Comparison of ENCODE assay signal across 24 cellular contexts in the genomic region with DNA sequence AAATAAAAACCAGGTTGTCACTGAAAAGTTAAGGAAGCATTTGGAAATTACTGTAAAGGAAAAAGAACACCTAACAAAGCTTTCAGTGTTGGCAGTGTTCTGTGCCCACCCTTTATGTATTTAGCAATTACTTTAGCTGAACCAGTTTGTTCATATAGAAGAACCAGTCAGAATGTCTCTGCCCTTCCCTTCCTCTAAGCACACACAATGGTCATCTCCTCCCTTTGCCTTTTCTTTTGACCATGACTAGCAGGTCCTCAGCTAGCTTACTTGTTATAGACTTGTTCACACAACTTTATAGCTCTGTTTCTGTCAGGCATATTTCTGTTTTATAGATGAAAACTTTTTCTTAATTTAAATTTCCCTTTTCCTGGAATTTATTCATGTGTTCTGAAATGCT. TPM values are rescaled to one million over a fixed set of nuclear protein-coding genes. Genes with fewer than 3 reads are reported as not detected.
DNase-seq lines count a peak whose midpoint lies in the region; ATAC-seq, FAIRE-seq and TF ChIP-seq lines count a peak whose summit lies in the region.
"Had no signal": no experiment of that assay in that cellular context is flagged by ENCODE, and none has a peak within 500 bp of the region (broad histone marks: within the 10 kb centered on the region; RNA-seq: fewer than 3 reads in every experiment).

No MANE protein-coding gene starts in this region.

- H3K9me3 ChIP-seq in A549 = no peaks in the 10 kb centered on the region
- no peaks in the 10 kb centered on the region for H3K9me3 ChIP-seq in CD8-positive, alpha-beta T cell (ENCODE audit: low read length)
- no peaks in the 10 kb centered on the region for H3K9me3 ChIP-seq in SU-DHL-6 (ENCODE audit: insufficient read depth, low read length)
- H3K9me3 ChIP-seq in gastroesophageal sphincter = no peaks in the 10 kb centered on the region
- H3K9me3 ChIP-seq: adrenal gland, gastrocnemius medialis had no signal

- H3K27ac Mint-ChIP-seq in CD8-positive, alpha-beta T cell = peak overlapping the region; percentile 66
- H3K27ac Mint-ChIP-seq: activated CD4-positive, alpha-beta T cell treated with anti-CD3 and anti-CD28 coated beads, Interleukin-2, amount 10 ng/mL, durations not matched to agents 7 days and 5 days; nephron; progenitor cell of endocrine pancreas had no signal

- peaks cover 36% of the 10 kb centered on the region for H3K4me1 ChIP-seq in A549
- peaks cover 42% of the 10 kb centered on the region for H3K4me1 ChIP-seq in CD8-positive, alpha-beta T cell (ENCODE audit: insufficient read depth, low read length)
- peaks cover 10 to 47% (median 22%) of the 10 kb centered on the region in 3 donors for H3K4me1 ChIP-seq in gastroesophageal sphincter

- in situ Hi-C loops in ACHN (cut with HindIII; ENCODE audit: low pct_ligation_motif_present, low pct_unique_long_range_greater_than_20kb, low sequenced_read_pairs) = no loop called here

- TF ChIP-seq POLR2A in A549 (IDR thresholded peaks at IDR 0.05; ENCODE audit: low read length) = no peak
- TF ChIP-seq POLR2A in gastroesophageal sphincter (IDR thresholded peaks at IDR 0.05) = no peak

- no peak for DNase-seq in A549 (ENCODE audit: low read depth in 1 of 2, low spot score in 1 of 2)
- no peak for DNase-seq in CD8-positive, alpha-beta T cell
- DNase-seq in ACHN = no peak
- DNase-seq in nucleus accumbens (lab: John Stamatoyannopoulos, UW) = no peak
- DNase-seq in stimulated activated naive CD4-positive, alpha-beta T cell (lab: John Stamatoyannopoulos, UW) = no peak
- no peak for DNase-seq in cortex of kidney (lab: John Stamatoyannopoulos, UW)
- DNase-seq: activated CD4-positive, alpha-beta T cell treated with anti-CD3 and anti-CD28 coated beads, Interleukin-2, amount 10 ng/mL, durations not matched to agents 7 days and 5 days; activated CD8-positive, alpha-beta memory T cell treated with anti-CD3 and anti-CD28 coated beads, Interleukin-2, amount 50 U/mL, for 48 hours; activated gamma-delta T cell; adrenal gland; dorsolateral prefrontal cortex; gastrocnemius medialis; mesendoderm; NCI-H1417; NCI-H2107; NCI-H510A; NK-92 treated with Interleukin-12 subunit alpha and Interleukin-12 subunit beta, amount 100 ng/mL, for 24 hours; Right ventricle myocardium superior; stimulated activated CD4-positive, alpha-beta T cell treated with anti-CD3 and anti-CD28 coated beads, Interleukin-1b, Interleukin-23, amount 100 ng/mL, for 48 hours; stimulated activated naive CD8-positive, alpha-beta T cell treated with anti-CD3 and anti-CD28 coated beads, Interleukin-15, amount 100 ng/mL, for 72 hours had no signal

- TF ChIP-seq EP300 in A549 (IDR thresholded peaks at IDR 0.05) (no peak), gastroesophageal sphincter (IDR thresholded peaks at IDR 0.05) (no peak)

- H3K36me3 ChIP-seq in CD8-positive, alpha-beta T cell (ENCODE audit: insufficient read depth, low read length) = no peaks in the 10 kb centered on the region
- H3K36me3 ChIP-seq in SU-DHL-6 (ENCODE audit: low read length) = no peaks in the 10 kb centered on the region
- H3K36me3 ChIP-seq in gastroesophageal sphincter = no peaks in the 10 kb centered on the region
- H3K36me3 ChIP-seq: adrenal gland, gastrocnemius medialis had no signal

- H4K20me1 ChIP-seq in SU-DHL-6 (ENCODE audit: low read depth, low read length) = peaks cover 10% of the 10 kb centered on the region

- no peaks in the 10 kb centered on the region for H3K9me2 ChIP-seq in SU-DHL-6 (replicated peaks; ENCODE audit: insufficient read depth, low read length)

- TF ChIP-seq RAD21 in A549 (conservative IDR thresholded peaks at IDR 0.05 in 1 of 2, IDR thresholded peaks at IDR 0.05 in 1 of 2) = no peak

- no peak for ATAC-seq in A549
- ATAC-seq in CD8-positive, alpha-beta T cell = no peak
- no peak for ATAC-seq in gastroesophageal sphincter
- ATAC-seq: gastrocnemius medialis had no signal

- no peak overlapping the region for H2AFZ ChIP-seq in SU-DHL-6 (ENCODE audit: low read depth, low read length, severe bottlenecking)

- intact Hi-C loops in CD8-positive, alpha-beta T cell (cut with DNase I, micrococcal nuclease) = no loop called here

- H3K9me3 Mint-ChIP-seq in CD8-positive, alpha-beta T cell = no peaks in the 10 kb centered on the region
- H3K9me3 Mint-ChIP-seq: activated CD4-positive, alpha-beta T cell treated with anti-CD3 and anti-CD28 coated beads, Interleukin-2, amount 10 ng/mL, durations not matched to agents 7 days and 5 days; stimulated activated naive CD8-positive, alpha-beta T cell treated with anti-CD3 and anti-CD28 coated beads, Interleukin-15, amount 100 ng/mL, for 72 hours had no signal

- peak; percentile 32 for FAIRE-seq in A549 (lab: Jason Lieb, UNC)

- H3K27me3 Mint-ChIP-seq in CD8-positive, alpha-beta T cell (ENCODE audit: low read depth) = no peaks in the 10 kb centered on the region
- H3K27me3 Mint-ChIP-seq: activated CD4-positive, alpha-beta T cell treated with anti-CD3 and anti-CD28 coated beads, Interleukin-2, amount 10 ng/mL, durations not matched to agents 7 days and 5 days; progenitor cell of endocrine pancreas; stimulated activated naive CD8-positive, alpha-beta T cell treated with anti-CD3 and anti-CD28 coated beads, Interleukin-15, amount 100 ng/mL, for 72 hours had no signal

- CTCF ChIA-PET in A549 (lab: Yijun Ruan, JAX) = interaction anchor here (0.6 to 1.2 kb wide), 2 partner anchors 143 to 851 kb away, joined by 4 to 6 read pairs; no protein-coding TSS in a partner anchor
- CTCF ChIA-PET in CD8-positive, alpha-beta T cell (lab: Charles Lee) = interaction anchor here (0.5 to 1.8 kb wide), 3 partner anchors 109 to 148 kb away, joined by 3 to 10 read pairs (median 6); no protein-coding TSS in a partner anchor

- H3K4me1 Mint-ChIP-seq in CD8-positive, alpha-beta T cell (ENCODE audit: low read depth) = peaks cover 45% of the 10 kb centered on the region

- H3K4me3 ChIP-seq in A549 (no peak overlapping the region), SU-DHL-6 (ENCODE audit: insufficient read depth, low read length, poor library complexity, severe bottlenecking) (no peak overlapping the region), gastroesophageal sphincter (no peak overlapping the region)
- H3K4me3 ChIP-seq in CD8-positive, alpha-beta T cell (ENCODE audit: low read depth, low read length) = no peak overlapping the region
- H3K4me3 ChIP-seq: adrenal gland, dorsolateral prefrontal cortex, gastrocnemius medialis had no signal

- H3F3A ChIP-seq in SU-DHL-6 (ENCODE audit: insufficient read depth) = peaks cover 43% of the 10 kb centered on the region

- POLR2A ChIA-PET in A549 (lab: Yijun Ruan, JAX) = interaction anchor here (0.5 kb wide), 1 partner anchor 34 kb away, joined by 4 read pairs; no protein-coding TSS in a partner anchor
- POLR2A ChIA-PET in CD8-positive, alpha-beta T cell (lab: Charles Lee) = interaction anchor here (0.7 to 1.0 kb wide), 2 partner anchors 36 to 127 kb away, joined by 3 read pairs; no protein-coding TSS in a partner anchor

- no peak overlapping the region for H3K9ac ChIP-seq in SU-DHL-6 (ENCODE audit: low read length)

- H3K27ac ChIP-seq in A549 (no peak overlapping the region), SU-DHL-6 (ENCODE audit: low read depth, low read length) (peak overlapping the region; percentile 66), gastroesophageal sphincter (peak overlapping the region in 3 of 4 donors; percentile 47 to 54 (median 48))
- H3K27ac ChIP-seq in CD8-positive, alpha-beta T cell (ENCODE audit: low read depth, low read length) = no peak overlapping the region
- H3K27ac ChIP-seq: adrenal gland, dorsolateral prefrontal cortex, gastrocnemius medialis had no signal

- H3K79me2 ChIP-seq in SU-DHL-6 (ENCODE audit: insufficient read depth, low read length) = peaks cover 49% of the 10 kb centered on the region

- H3K36me3 Mint-ChIP-seq in CD8-positive, alpha-beta T cell = no peaks in the 10 kb centered on the region

- no peak for TF ChIP-seq CTCF in A549 (IDR thresholded peaks at IDR 0.05)
- TF ChIP-seq CTCF in CD8-positive, alpha-beta T cell (IDR thresholded peaks at IDR 0.05) = no peak
- no peak for TF ChIP-seq CTCF in SU-DHL-6 (IDR thresholded peaks at IDR 0.05; ENCODE audit: insufficient read depth, low read length, poor library complexity, severe bottlenecking)
- TF ChIP-seq CTCF in gastroesophageal sphincter (IDR thresholded peaks at IDR 0.05) = no peak

- H3K4me3 Mint-ChIP-seq in CD8-positive, alpha-beta T cell = no peak overlapping the region
- H3K4me3 Mint-ChIP-seq: activated CD4-positive, alpha-beta T cell treated with anti-CD3 and anti-CD28 coated beads, Interleukin-2, amount 10 ng/mL, durations not matched to agents 7 days and 5 days; nephron had no signal

- H3K4me2 ChIP-seq in A549 = no peak overlapping the region
- peak overlapping the region; percentile 58 for H3K4me2 ChIP-seq in SU-DHL-6 (ENCODE audit: low read depth, low read length, poor library complexity, severe bottlenecking)

- no peaks in the 10 kb centered on the region for H3K27me3 ChIP-seq in CD8-positive, alpha-beta T cell (ENCODE audit: insufficient read depth, low read length)
- no peaks in the 10 kb centered on the region for H3K27me3 ChIP-seq in SU-DHL-6 (ENCODE audit: low read length)
- no peaks in the 10 kb centered on the region for H3K27me3 ChIP-seq in gastroesophageal sphincter
- H3K27me3 ChIP-seq: adrenal gland, dorsolateral prefrontal cortex, gastrocnemius medialis had no signal

TF ChIP-seq in A549, 52 proteins besides CTCF, POLR2A, EP300 and RAD21 (continues in another document):
- no peak for TF ChIP-seq BHLHE40 (IDR thresholded peaks at IDR 0.05; ENCODE audit: low read depth, low read length)
- TF ChIP-seq NR3C1 (IDR thresholded peaks at IDR 0.05) = no peak
- TF ChIP-seq HDAC2 (IDR thresholded peaks at IDR 0.05) = no peak
- no peak for TF ChIP-seq JUN (IDR thresholded peaks at IDR 0.05)
- no peak for TF ChIP-seq CHD4 (IDR thresholded peaks at IDR 0.05; ENCODE audit: borderline replicate concordance)
- no peak for TF ChIP-seq ZFP36 (IDR thresholded peaks at IDR 0.05; ENCODE audit: borderline replicate concordance, partially characterized antibody)
- TF ChIP-seq, protein P1, sequence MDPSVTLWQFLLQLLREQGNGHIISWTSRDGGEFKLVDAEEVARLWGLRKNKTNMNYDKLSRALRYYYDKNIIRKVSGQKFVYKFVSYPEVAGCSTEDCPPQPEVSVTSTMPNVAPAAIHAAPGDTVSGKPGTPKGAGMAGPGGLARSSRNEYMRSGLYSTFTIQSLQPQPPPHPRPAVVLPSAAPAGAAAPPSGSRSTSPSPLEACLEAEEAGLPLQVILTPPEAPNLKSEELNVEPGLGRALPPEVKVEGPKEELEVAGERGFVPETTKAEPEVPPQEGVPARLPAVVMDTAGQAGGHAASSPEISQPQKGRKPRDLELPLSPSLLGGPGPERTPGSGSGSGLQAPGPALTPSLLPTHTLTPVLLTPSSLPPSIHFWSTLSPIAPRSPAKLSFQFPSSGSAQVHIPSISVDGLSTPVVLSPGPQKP (IDR thresholded peaks at IDR 0.05; ENCODE audit: low read depth, low read length) = no peak

RNA-seq across cellular contexts. Expression of a gene that starts 59.6 kb away (rescaled TPM):
- polyA plus RNA-seq in A549 (2011; rRNA removed) (28.8 and 59.7 TPM in 2 replicates), A549 (2017; fragmentation: RNase III; extraction: RNeasy Plus Mini Kit Qiagen cat#74134 plus additional on column Dnase treatment) (19.9 to 21.5 TPM (median 20.4 TPM) in 3 replicates)
- 11.0 and 12.3 TPM in 2 replicates for polyA plus RNA-seq in A549 (2012; cell fraction: cytosol; rRNA removed)
- 75.3 and 75.7 TPM in 2 replicates for polyA plus RNA-seq in A549 (2012; cell fraction: nucleus; rRNA removed)
- polyA minus RNA-seq in A549 (2011; rRNA and poly(A)+ RNA removed) = 168 and 171 TPM in 2 replicates
- total RNA-seq in CD8-positive, alpha-beta T cell = 100 to 1,000 TPM; 255 to 267 TPM
- total RNA-seq in gastroesophageal sphincter = 100 to 1,000 TPM; 196 to 252 (median 215) TPM

Comparison
In these comparisons a context has a peak if more than half of its experiments do, and no peak if none do; other contexts are left out.
1. H3K27ac ChIP-seq: peak in SU-DHL-6 (single experiment) and gastroesophageal sphincter (3 of 4); none in A549 (0 of 2) and CD8-positive, alpha-beta T cell (single experiment).